Comparison of ENCODE assay signal across 8 cellular contexts in genomic region chr19:16367269-16367683, GRCh38. TPM values are rescaled to one million over a fixed set of nuclear protein-coding genes. Genes with fewer than 3 reads are reported as not detected.
A peak's percentile ranks its signal among the peaks of the same experiment; 100 is the strongest.
DNase-seq lines count a peak whose midpoint lies in the region; ATAC-seq and TF ChIP-seq lines count a peak whose summit lies in the region.

No MANE protein-coding gene starts in this region.

- no peaks in the 10 kb centered on the region for H3K9me3 Mint-ChIP-seq in activated CD4-positive, alpha-beta memory T cell treated with anti-CD3 and anti-CD28 coated beads for 36 hours

- peak; percentile 72 for DNase-seq in activated CD4-positive, alpha-beta memory T cell treated with anti-CD3 and anti-CD28 coated beads for 36 hours
- DNase-seq in gastrocnemius medialis, result no peak
- DNase-seq in SW480 (ENCODE audit: low spot score), result no peak

- peak overlapping the region; percentile 70 for H3K27ac Mint-ChIP-seq in activated CD4-positive, alpha-beta memory T cell treated with anti-CD3 and anti-CD28 coated beads for 36 hours

- H3K4me3 Mint-ChIP-seq in activated CD4-positive, alpha-beta memory T cell treated with anti-CD3 and anti-CD28 coated beads for 36 hours, result peak overlapping the region; percentile 55

- H3K36me3 ChIP-seq in gastrocnemius medialis, result no peaks in the 10 kb centered on the region

- peaks cover 23 to 66% of the 10 kb centered on the region in 2 donors for H3K4me1 ChIP-seq in gastrocnemius medialis

- no peak for TF ChIP-seq CTCF in gastrocnemius medialis (IDR thresholded peaks at IDR 0.05 in 4 of 5, conservative IDR thresholded peaks at IDR 0.05 in 1 of 5)

- no peaks in the 10 kb centered on the region for H3K9me3 ChIP-seq in gastrocnemius medialis

- H3K4me3 ChIP-seq in gastrocnemius medialis, result no peak overlapping the region

- peak overlapping the region; percentile 35 to 86 (median 70) for H3K27ac ChIP-seq in gastrocnemius medialis

- ATAC-seq in GM18873 (IDR thresholded peaks at IDR 0.05; ENCODE audit: low FRiP score, unreplicated experiment) (peak; percentile 41), HG03108 (IDR thresholded peaks at IDR 0.05; ENCODE audit: unreplicated experiment) (peak; percentile 27), gastrocnemius medialis (no peak), GM19397 (IDR thresholded peaks at IDR 0.05; ENCODE audit: unreplicated experiment) (no peak), GM19395 (IDR thresholded peaks at IDR 0.05; ENCODE audit: unreplicated experiment) (no peak), HG03039 (IDR thresholded peaks at IDR 0.05; ENCODE audit: unreplicated experiment) (no peak)

- peaks cover 6% of the 10 kb centered on the region for H3K36me3 Mint-ChIP-seq in activated CD4-positive, alpha-beta memory T cell treated with anti-CD3 and anti-CD28 coated beads for 36 hours

- POLR2A ChIA-PET in activated CD4-positive, alpha-beta memory T cell treated with anti-CD3 and anti-CD28 coated beads for 36 hours (lab: Charles Lee), result interaction anchor here (0.6 to 2.2 kb wide), 6 partner anchors 27 to 248 kb away, joined by 3 to 18 read pairs (median 6); no protein-coding TSS in a partner anchor

- H3K27me3 Mint-ChIP-seq in activated CD4-positive, alpha-beta memory T cell treated with anti-CD3 and anti-CD28 coated beads for 36 hours, result peaks cover 18% of the 10 kb centered on the region

- TF ChIP-seq POLR2A in gastrocnemius medialis (IDR thresholded peaks at IDR 0.05), result no peak

- H3K4me1 Mint-ChIP-seq in activated CD4-positive, alpha-beta memory T cell treated with anti-CD3 and anti-CD28 coated beads for 36 hours (ENCODE audit: low read depth), result peaks cover 46% of the 10 kb centered on the region

- intact Hi-C loops in activated CD4-positive, alpha-beta memory T cell treated with anti-CD3 and anti-CD28 coated beads for 36 hours (cut with micrococcal nuclease), result loop anchor here (1.0 kb wide), 1 partner anchor 43 kb away; the partner anchor contains the start of gene KLF2
- intact Hi-C loops in gastrocnemius medialis (cut with DNase I; ENCODE audit: low total_unique reads), result loop anchor here (5.0 kb wide), 1 partner anchor 40 kb away; no protein-coding TSS in a partner anchor

- CTCF ChIA-PET in activated CD4-positive, alpha-beta memory T cell treated with anti-CD3 and anti-CD28 coated beads for 36 hours (lab: Charles Lee), result interaction anchor here (1.0 to 2.8 kb wide), 6 partner anchors 15 to 120 kb away, joined by 3 to 10 read pairs (median 6); no protein-coding TSS in a partner anchor

- H3K27me3 ChIP-seq in gastrocnemius medialis, result no peaks in the 10 kb centered on the region

- in situ Hi-C loops in gastrocnemius medialis (cut with MboI; ENCODE audit: low sequenced_read_pairs in 4 of 4), result no loop called here

RNA-seq across cellular contexts. Expression of gene KLF2, which starts 42.6 kb away (rescaled TPM):
- total RNA-seq in activated CD4-positive, alpha-beta memory T cell treated with anti-CD3 and anti-CD28 coated beads for 36 hours, result 1 to 10 TPM; 1.7 TPM
- 10 to 100 TPM in 3 of 4 donors, 1 to 10 TPM in 1; 6.8 to 45.6 (median 32.0) TPM for total RNA-seq in gastrocnemius medialis

Comparison
In these comparisons a context has a peak if more than half of its experiments do, and no peak if none do; other contexts are left out.
1. ATAC-seq: peak in GM18873 (single experiment) and HG03108 (single experiment); none in gastrocnemius medialis (0 of 2), GM19397 (single experiment), GM19395 (single experiment) and HG03039 (single experiment).